Comparison of ENCODE assay signal across 9 cellular contexts in genomic region chr1:179105393-179105792, GRCh38. TPM values are rescaled to one million over a fixed set of nuclear protein-coding genes. Genes with fewer than 3 reads are reported as not detected.
DNase-seq lines count a peak whose midpoint lies in the region; ATAC-seq and TF ChIP-seq lines count a peak whose summit lies in the region.
"Had no signal": no experiment of that assay in that cellular context is flagged by ENCODE, and none has a peak within 500 bp of the region (broad histone marks: within the 10 kb centered on the region; RNA-seq: fewer than 3 reads in every experiment).

No MANE protein-coding gene starts in this region.

- H3K27ac ChIP-seq in cardiac muscle cell = peak overlapping the region; percentile 44
- H3K27ac ChIP-seq in right cardiac atrium (ENCODE audit: low read length) = no peak overlapping the region
- H3K27ac ChIP-seq in RWPE2 (ENCODE audit: poor library complexity, severe bottlenecking) = no peak overlapping the region
- no peak overlapping the region for H3K27ac ChIP-seq in psoas muscle

- no peaks in the 10 kb centered on the region for H3K9me3 ChIP-seq in cardiac muscle cell (ENCODE audit: low read depth)
- no peaks in the 10 kb centered on the region for H3K9me3 ChIP-seq in right cardiac atrium (ENCODE audit: control insufficient read depth, low read length)
- no peaks in the 10 kb centered on the region for H3K9me3 ChIP-seq in RWPE2 (ENCODE audit: severe bottlenecking)
- H3K9me3 ChIP-seq in psoas muscle = no peaks in the 10 kb centered on the region
- H3K9me3 ChIP-seq in MG63 = no peaks in the 10 kb centered on the region

- peak; percentile 27 for TF ChIP-seq CTCF in cardiac muscle cell (IDR thresholded peaks at IDR 0.05; ENCODE audit: low read depth, low read length)
- TF ChIP-seq CTCF in RWPE2 (IDR thresholded peaks at IDR 0.05; ENCODE audit: poor library complexity, severe bottlenecking) = peak; percentile 52
- TF ChIP-seq CTCF in psoas muscle (IDR thresholded peaks at IDR 0.05) = no peak

- H3K4me3 ChIP-seq in cardiac muscle cell (no peak overlapping the region), right cardiac atrium (ENCODE audit: low read length) (no peak overlapping the region), RWPE2 (ENCODE audit: severe bottlenecking) (no peak overlapping the region), psoas muscle (no peak overlapping the region), MG63 (no peak overlapping the region)

- ATAC-seq in right cardiac atrium (no peak), RWPE2 (ENCODE audit: low read depth) (peak; percentile 64; the same call in 2 of the 3 replicates), psoas muscle (no peak), HG03378 (IDR thresholded peaks at IDR 0.05; ENCODE audit: unreplicated experiment) (no peak)
- ATAC-seq: activated naive CD8-positive, alpha-beta T cell treated with anti-CD3 and anti-CD28 coated beads, Interleukin-2, amount 50 U/mL, for 24 hours had no signal

- WGBS in right cardiac atrium = 80% methylated on average over 7 of the region's 7 CpGs
- WGBS in psoas muscle, 3 donors = 79 to 86% (median 83%) methylated on average over 7 of the region's 7 CpGs

- H3K4me1 ChIP-seq in cardiac muscle cell (ENCODE audit: low read depth) (peaks cover 31% of the 10 kb centered on the region), right cardiac atrium (ENCODE audit: control insufficient read depth, insufficient read depth, low read length) (no peaks in the 10 kb centered on the region), RWPE2 (ENCODE audit: insufficient read depth, poor library complexity, severe bottlenecking) (no peaks in the 10 kb centered on the region), psoas muscle (peaks cover 25% of the 10 kb centered on the region)

- H3K36me3 ChIP-seq in cardiac muscle cell = peaks cover 25% of the 10 kb centered on the region
- H3K36me3 ChIP-seq in RWPE2 (ENCODE audit: low read depth) = peaks cover 80% of the 10 kb centered on the region
- peaks cover 16 to 23% of the 10 kb centered on the region in 2 donors for H3K36me3 ChIP-seq in psoas muscle (ENCODE audit: insufficient read depth in 1 of 2, low read depth in 1 of 2)
- H3K36me3 ChIP-seq in MG63 = peaks cover 93% of the 10 kb centered on the region

- intact Hi-C loops in right cardiac atrium (cut with DNase I) = no loop called here
- intact Hi-C loops in psoas muscle (cut with DNase I) = no loop called here

- no peaks in the 10 kb centered on the region for H3K27me3 ChIP-seq in cardiac muscle cell
- H3K27me3 ChIP-seq in right cardiac atrium (ENCODE audit: control insufficient read depth, insufficient read depth) = no peaks in the 10 kb centered on the region
- H3K27me3 ChIP-seq in RWPE2 (ENCODE audit: insufficient read depth, poor library complexity, severe bottlenecking) = no peaks in the 10 kb centered on the region
- H3K27me3 ChIP-seq in psoas muscle (ENCODE audit: insufficient read depth in 3 of 3, low read length in 2 of 3) = no peaks in the 10 kb centered on the region
- no peaks in the 10 kb centered on the region for H3K27me3 ChIP-seq in MG63

- DNase-seq in cardiac muscle cell (ENCODE audit: low read depth in 1 of 2, low spot score in 1 of 2) (peak in 1 of 2 donors; percentile 44), right cardiac atrium (no peak), RWPE2 (ENCODE audit: low spot score) (no peak), iPS DF 19.7 (ENCODE audit: low read depth, low spot score) (peak; percentile 54), psoas muscle (no peak), MG63 (no peak), SKM-1 (lab: John Stamatoyannopoulos, UW; ENCODE audit: unreplicated experiment) (no peak)
- DNase-seq: activated naive CD8-positive, alpha-beta T cell treated with anti-CD3 and anti-CD28 coated beads, Interleukin-2, amount 50 U/mL, for 24 hours had no signal

RNA-seq across cellular contexts. Expression of gene TOR3A, which starts 23.5 kb away (rescaled TPM):
- total RNA-seq in cardiac muscle cell (26.5 and 29.0 TPM in 2 replicates), right cardiac atrium (10 to 100 TPM; 11.8 to 12.5 (median 11.9) TPM), psoas muscle (10 to 100 TPM; 16.5 to 36.0 (median 24.9) TPM)
- polyA plus RNA-seq in cardiac muscle cell (21.4 and 29.5 TPM in 2 replicates), right cardiac atrium (6.7 TPM), psoas muscle (10 to 100 TPM; 13.5 to 23.4 (median 16.2) TPM)
- total RNA-seq in MG63 (2014; rRNA removed; shearing (Covaris generic); ENCODE audit: low replicate concordance) = 56.3 and 102 TPM in 2 replicates
